2 cellular contexts compared by ENCODE assay signal in genomic region chr11:17927643-17928343, GRCh38.
TF ChIP-seq lines count a peak whose summit lies in the region.

No MANE protein-coding gene starts in this region.

TF ChIP-seq in SK-N-SH treated with all-trans-retinoic acid at 6 μM for 48 hours, 23 proteins besides CTCF, POLR2A, EP300 and RAD21 (continued from another document):
- TF ChIP-seq CREB5 (CRISPR knock-in tag; IDR thresholded peaks at IDR 0.05; ENCODE audit: low read depth) (no peak), PPARA (CRISPR knock-in tag; IDR thresholded peaks at IDR 0.05; ENCODE audit: borderline replicate concordance) (no peak), OSR1 (CRISPR knock-in tag; IDR thresholded peaks at IDR 0.05) (no peak), ZNF8 (CRISPR knock-in tag; IDR thresholded peaks at IDR 0.05) (no peak), TSHZ2 (CRISPR knock-in tag; IDR thresholded peaks at IDR 0.05) (no peak), ESRRG (CRISPR knock-in tag; IDR thresholded peaks at IDR 0.05) (no peak), TOX (CRISPR knock-in tag; IDR thresholded peaks at IDR 0.05; ENCODE audit: borderline replicate concordance) (no peak)

TF ChIP-seq in WTC11, 78 proteins besides CTCF, POLR2A, EP300 and RAD21 (continued from another document):
- TF ChIP-seq, protein P1, sequence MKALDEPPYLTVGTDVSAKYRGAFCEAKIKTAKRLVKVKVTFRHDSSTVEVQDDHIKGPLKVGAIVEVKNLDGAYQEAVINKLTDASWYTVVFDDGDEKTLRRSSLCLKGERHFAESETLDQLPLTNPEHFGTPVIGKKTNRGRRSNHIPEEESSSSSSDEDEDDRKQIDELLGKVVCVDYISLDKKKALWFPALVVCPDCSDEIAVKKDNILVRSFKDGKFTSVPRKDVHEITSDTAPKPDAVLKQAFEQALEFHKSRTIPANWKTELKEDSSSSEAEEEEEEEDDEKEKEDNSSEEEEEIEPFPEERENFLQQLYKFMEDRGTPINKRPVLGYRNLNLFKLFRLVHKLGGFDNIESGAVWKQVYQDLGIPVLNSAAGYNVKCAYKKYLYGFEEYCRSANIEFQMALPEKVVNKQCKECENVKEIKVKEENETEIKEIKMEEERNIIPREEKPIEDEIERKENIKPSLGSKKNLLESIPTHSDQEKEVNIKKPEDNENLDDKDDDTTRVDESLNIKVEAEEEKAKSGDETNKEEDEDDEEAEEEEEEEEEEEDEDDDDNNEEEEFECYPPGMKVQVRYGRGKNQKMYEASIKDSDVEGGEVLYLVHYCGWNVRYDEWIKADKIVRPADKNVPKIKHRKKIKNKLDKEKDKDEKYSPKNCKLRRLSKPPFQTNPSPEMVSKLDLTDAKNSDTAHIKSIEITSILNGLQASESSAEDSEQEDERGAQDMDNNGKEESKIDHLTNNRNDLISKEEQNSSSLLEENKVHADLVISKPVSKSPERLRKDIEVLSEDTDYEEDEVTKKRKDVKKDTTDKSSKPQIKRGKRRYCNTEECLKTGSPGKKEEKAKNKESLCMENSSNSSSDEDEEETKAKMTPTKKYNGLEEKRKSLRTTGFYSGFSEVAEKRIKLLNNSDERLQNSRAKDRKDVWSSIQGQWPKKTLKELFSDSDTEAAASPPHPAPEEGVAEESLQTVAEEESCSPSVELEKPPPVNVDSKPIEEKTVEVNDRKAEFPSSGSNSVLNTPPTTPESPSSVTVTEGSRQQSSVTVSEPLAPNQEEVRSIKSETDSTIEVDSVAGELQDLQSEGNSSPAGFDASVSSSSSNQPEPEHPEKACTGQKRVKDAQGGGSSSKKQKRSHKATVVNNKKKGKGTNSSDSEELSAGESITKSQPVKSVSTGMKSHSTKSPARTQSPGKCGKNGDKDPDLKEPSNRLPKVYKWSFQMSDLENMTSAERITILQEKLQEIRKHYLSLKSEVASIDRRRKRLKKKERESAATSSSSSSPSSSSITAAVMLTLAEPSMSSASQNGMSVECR (CRISPR knock-in tag; IDR thresholded peaks at IDR 0.05; ENCODE audit: borderline replicate concordance): no peak
- TF ChIP-seq TP53 (CRISPR knock-in tag; IDR thresholded peaks at IDR 0.05) (no peak), TCF7 (CRISPR knock-in tag; IDR thresholded peaks at IDR 0.05; ENCODE audit: low read depth) (no peak), JAZF1 (CRISPR knock-in tag; IDR thresholded peaks at IDR 0.05) (no peak), ESRRA (CRISPR knock-in tag; IDR thresholded peaks at IDR 0.05; ENCODE audit: borderline replicate concordance) (no peak), ZNF423 (CRISPR knock-in tag; IDR thresholded peaks at IDR 0.05) (no peak), SMAD4 (CRISPR knock-in tag; IDR thresholded peaks at IDR 0.05) (no peak), FOXP1 (CRISPR knock-in tag; IDR thresholded peaks at IDR 0.05; ENCODE audit: borderline replicate concordance) (no peak), ERG (CRISPR knock-in tag; IDR thresholded peaks at IDR 0.05) (no peak), CREB1 (CRISPR knock-in tag; IDR thresholded peaks at IDR 0.05) (no peak)
